Comparison of ENCODE assay signal across 24 cellular contexts in genomic region chr15:76588811-76589747, GRCh38.
DNase-seq lines count a peak whose midpoint lies in the region; ATAC-seq and TF ChIP-seq lines count a peak whose summit lies in the region.
"Had no signal": no experiment of that assay in that cellular context is flagged by ENCODE, and none has a peak within 500 bp of the region (broad histone marks: within the 10 kb centered on the region; RNA-seq: fewer than 3 reads in every experiment).

No MANE protein-coding gene starts in this region.

- H3K36me3 Mint-ChIP-seq in stimulated activated naive CD8-positive, alpha-beta T cell treated with anti-CD3 and anti-CD28 coated beads, Interleukin-15, Interleukin-2, amounts not matched to agents 100 ng/mL and 50 ng/mL, for 24 hours (ENCODE audit: low read depth): peaks cover 18% of the 10 kb centered on the region
- H3K36me3 Mint-ChIP-seq in T-cell: peaks cover 26% of the 10 kb centered on the region

- BruUV-seq in mammary epithelial cell (replicated peaks; lab: Mats Ljungman, UMichigan): no TSS peak

- no peaks in the 10 kb centered on the region for H3K27me3 Mint-ChIP-seq in stimulated activated naive CD8-positive, alpha-beta T cell treated with anti-CD3 and anti-CD28 coated beads, Interleukin-15, Interleukin-2, amounts not matched to agents 100 ng/mL and 50 ng/mL, for 24 hours
- no peaks in the 10 kb centered on the region for H3K27me3 Mint-ChIP-seq in stimulated activated naive CD8-positive, alpha-beta T cell treated with anti-CD3 and anti-CD28 coated beads, Interleukin-15, amount 100 ng/mL, for 72 hours
- no peaks in the 10 kb centered on the region for H3K27me3 Mint-ChIP-seq in T-cell
- H3K27me3 Mint-ChIP-seq: activated naive CD8-positive, alpha-beta T cell treated with anti-CD3 and anti-CD28 coated beads, Interleukin-2, amount 50 U/mL, for 24 hours; activated T-cell treated with anti-CD3 and anti-CD28 coated beads, Interleukin-2, amount 50 U/mL, for 24 hours had no signal

- H3K27ac ChIP-seq in mammary epithelial cell (ENCODE audit: insufficient read depth, low read depth, low read length): no peak overlapping the region
- H3K27ac ChIP-seq: GM23248, thyroid gland had no signal

- intact Hi-C loops in mammary epithelial cell (cut with micrococcal nuclease) (no loop called here), left colon (cut with DNase I, micrococcal nuclease) (no loop called here)

- no peak overlapping the region for H3K4me3 Mint-ChIP-seq in stimulated activated naive CD8-positive, alpha-beta T cell treated with anti-CD3 and anti-CD28 coated beads, Interleukin-15, Interleukin-2, amounts not matched to agents 100 ng/mL and 50 ng/mL, for 24 hours
- H3K4me3 Mint-ChIP-seq in stimulated activated naive CD8-positive, alpha-beta T cell treated with anti-CD3 and anti-CD28 coated beads, Interleukin-15, amount 100 ng/mL, for 72 hours: no peak overlapping the region
- H3K4me3 Mint-ChIP-seq in T-cell: no peak overlapping the region
- H3K4me3 Mint-ChIP-seq: activated naive CD8-positive, alpha-beta T cell treated with anti-CD3 and anti-CD28 coated beads, Interleukin-2, amount 50 U/mL, for 24 hours; activated T-cell treated with anti-CD3 and anti-CD28 coated beads, Interleukin-2, amount 50 U/mL, for 24 hours; CD4-positive, CD25-positive, alpha-beta regulatory T cell; neural crest cell had no signal

- peak overlapping the region; percentile 36 for H3K27ac Mint-ChIP-seq in stimulated activated naive CD8-positive, alpha-beta T cell treated with anti-CD3 and anti-CD28 coated beads, Interleukin-15, Interleukin-2, amounts not matched to agents 100 ng/mL and 50 ng/mL, for 24 hours
- peak overlapping the region in 1 of 2 donors; percentile 12 for H3K27ac Mint-ChIP-seq in stimulated activated naive CD8-positive, alpha-beta T cell treated with anti-CD3 and anti-CD28 coated beads, Interleukin-15, amount 100 ng/mL, for 72 hours
- no peak overlapping the region for H3K27ac Mint-ChIP-seq in T-cell
- H3K27ac Mint-ChIP-seq: activated naive CD8-positive, alpha-beta T cell treated with anti-CD3 and anti-CD28 coated beads, Interleukin-2, amount 50 U/mL, for 24 hours; activated T-cell treated with anti-CD3 and anti-CD28 coated beads, Interleukin-2, amount 50 U/mL, for 24 hours had no signal

- no peaks in the 10 kb centered on the region for H3K79me2 ChIP-seq in mammary epithelial cell (ENCODE audit: insufficient read depth, low read length)

- 93% methylated on average over 6 of the region's 7 CpGs for WGBS in mammary epithelial cell (ENCODE audit: low coverage, missing lambda C conversion rate)

- dilution Hi-C loops in mammary epithelial cell (cut with HindIII; ENCODE audit: low sequenced_read_pairs): no loop called here

- no peak for TF ChIP-seq CTCF in mammary epithelial cell (conservative IDR thresholded peaks at IDR 0.05 in 1 of 2, IDR thresholded peaks at IDR 0.05 in 1 of 2; ENCODE audit: extremely low read depth in 1 of 2, insufficient read depth in 1 of 2, low read depth in 1 of 2, low read length in 2 of 2)

- no peaks in the 10 kb centered on the region for H3K4me1 Mint-ChIP-seq in stimulated activated naive CD8-positive, alpha-beta T cell treated with anti-CD3 and anti-CD28 coated beads, Interleukin-15, Interleukin-2, amounts not matched to agents 100 ng/mL and 50 ng/mL, for 24 hours (ENCODE audit: low read depth)
- H3K4me1 Mint-ChIP-seq in stimulated activated naive CD8-positive, alpha-beta T cell treated with anti-CD3 and anti-CD28 coated beads, Interleukin-15, amount 100 ng/mL, for 72 hours: no peaks in the 10 kb centered on the region
- peaks cover 0 to 8% (median 0%) of the 10 kb centered on the region in 3 donors for H3K4me1 Mint-ChIP-seq in T-cell
- H3K4me1 Mint-ChIP-seq: activated naive CD8-positive, alpha-beta T cell treated with anti-CD3 and anti-CD28 coated beads, Interleukin-2, amount 50 U/mL, for 24 hours; neural crest cell had no signal

- in situ Hi-C loops in mammary epithelial cell (cut with MboI; ENCODE audit: low sequenced_read_pairs in 2 of 2): no loop called here

- H3K27me3 ChIP-seq in mammary epithelial cell (ENCODE audit: insufficient read depth, low read length): no peaks in the 10 kb centered on the region
- H3K27me3 ChIP-seq: MG63, thyroid gland had no signal

- no peak overlapping the region for H3K9ac ChIP-seq in mammary epithelial cell (ENCODE audit: insufficient read depth, low read length)
- H3K9ac ChIP-seq: GM23248 had no signal

- H3K9me3 ChIP-seq in mammary epithelial cell (replicated peaks; ENCODE audit: insufficient read depth, low read length): no peaks in the 10 kb centered on the region
- H3K9me3 ChIP-seq: MG63, thyroid gland had no signal

- DNase-seq in stimulated activated naive CD8-positive, alpha-beta T cell treated with anti-CD3 and anti-CD28 coated beads, Interleukin-15, amount 100 ng/mL, for 72 hours: no peak
- DNase-seq in mammary epithelial cell (peak; percentile 50), left colon (peak; percentile 82 to 87), medulla oblongata (ENCODE audit: extremely low spot score) (no peak), T-cell (no peak), NCI-H524 treated with DMSO at 0.1 percent for 48 hours (lab: John Stamatoyannopoulos, UW) (no peak)
- DNase-seq: activated CD4-positive, alpha-beta T cell treated with anti-CD3 and anti-CD28 coated beads for 48 hours; activated gamma-delta T cell; activated naive CD8-positive, alpha-beta T cell treated with anti-CD3 and anti-CD28 coated beads, Interleukin-2, amount 50 U/mL, for 24 hours; activated T-cell treated with anti-CD3 and anti-CD28 coated beads, Interleukin-2, amount 50 U/mL, for 24 hours; CD4-positive, CD25-positive, alpha-beta regulatory T cell; GM23248; kidney; MG63; NCI-H1417; NCI-H2081 treated with DMSO at 0.1 percent for 48 hours; OCI-M1; stimulated activated naive CD4-positive, alpha-beta T cell treated with Interleukin-2 at 50 U/mL for 16 hours; thyroid gland had no signal

- no peak for ATAC-seq in stimulated activated naive CD8-positive, alpha-beta T cell treated with anti-CD3 and anti-CD28 coated beads, Interleukin-15, amount 100 ng/mL, for 72 hours
- ATAC-seq in left colon: peak; percentile 100
- no peak for ATAC-seq in GM19395 (IDR thresholded peaks at IDR 0.05; ENCODE audit: unreplicated experiment)
- no peak for ATAC-seq in T-cell (replicated peaks in 1 of 4)
- ATAC-seq: activated naive CD8-positive, alpha-beta T cell treated with anti-CD3 and anti-CD28 coated beads, Interleukin-2, amount 50 U/mL, for 24 hours; Right ventricle myocardium inferior; sciatic nerve had no signal

- CTCF ChIA-PET in mammary epithelial cell (lab: Charles Lee; ENCODE audit: low non-redundant PET): no interaction called here
- CTCF ChIA-PET in T-cell (lab: Charles Lee): no interaction called here

- H4K20me1 ChIP-seq in mammary epithelial cell (ENCODE audit: insufficient read depth, low read length): no peaks in the 10 kb centered on the region

- H2AFZ ChIP-seq in mammary epithelial cell (ENCODE audit: low read depth, low read length): no peak overlapping the region
- H2AFZ ChIP-seq: GM23248 had no signal

- POLR2A ChIA-PET in T-cell (lab: Charles Lee): interaction anchor here in 1 of 2 donors (0.5 kb wide), 1 partner anchor 1620 kb away, joined by 7 read pairs; no protein-coding TSS in a partner anchor

- peaks cover 4% of the 10 kb centered on the region for H3K4me1 ChIP-seq in mammary epithelial cell (ENCODE audit: insufficient read depth, low read length)
- H3K4me1 ChIP-seq: thyroid gland had no signal

- no peaks in the 10 kb centered on the region for H3K9me3 Mint-ChIP-seq in stimulated activated naive CD8-positive, alpha-beta T cell treated with anti-CD3 and anti-CD28 coated beads, Interleukin-15, Interleukin-2, amounts not matched to agents 100 ng/mL and 50 ng/mL, for 24 hours
- peaks cover 0 to 2% of the 10 kb centered on the region in 2 donors for H3K9me3 Mint-ChIP-seq in stimulated activated naive CD8-positive, alpha-beta T cell treated with anti-CD3 and anti-CD28 coated beads, Interleukin-15, amount 100 ng/mL, for 72 hours
- H3K9me3 Mint-ChIP-seq in T-cell: peaks cover 0 to 2% (median 0%) of the 10 kb centered on the region in 3 donors

- no peak overlapping the region for H3K4me2 ChIP-seq in mammary epithelial cell (ENCODE audit: insufficient read depth, low read depth, low read length)

- no peak overlapping the region for H3K4me3 ChIP-seq in mammary epithelial cell (replicated peaks in 1 of 3; ENCODE audit: insufficient read depth in 1 of 3, low read depth in 2 of 3, low read length in 3 of 3)
- H3K4me3 ChIP-seq: GM23248, MG63, thyroid gland had no signal

- H3K36me3 ChIP-seq in mammary epithelial cell (ENCODE audit: insufficient read depth, low read length): no peaks in the 10 kb centered on the region
- H3K36me3 ChIP-seq: MG63, thyroid gland had no signal

Comparison
In these comparisons a context has a peak if more than half of its experiments do, and no peak if none do; other contexts are left out.
1. DNase-seq: peak in mammary epithelial cell (single experiment) and left colon (2 of 2); none in stimulated activated naive CD8-positive, alpha-beta T cell treated with anti-CD3 and anti-CD28 coated beads, Interleukin-15, amount 100 ng/mL, for 72 hours (0 of 2), medulla oblongata (single experiment), T-cell (0 of 34) and NCI-H524 treated with DMSO at 0.1 percent for 48 hours (single experiment).